In genomic region chr1:162919043-162919442, GRCh38 we compare ENCODE assay signal across 29 cellular contexts. TPM values are rescaled to one million over a fixed set of nuclear protein-coding genes. Genes with fewer than 3 reads are reported as not detected.
A peak's percentile ranks its signal among the peaks of the same experiment; 100 is the strongest.
DNase-seq lines count a peak whose midpoint lies in the region; ATAC-seq and TF ChIP-seq lines count a peak whose summit lies in the region.
"Had no signal": no experiment of that assay in that cellular context is flagged by ENCODE, and none has a peak within 500 bp of the region (broad histone marks: within the 10 kb centered on the region; RNA-seq: fewer than 3 reads in every experiment).

No MANE protein-coding gene starts in this region.

- H3K9me3 Mint-ChIP-seq in CD14-positive monocyte = peaks cover 0 to 8% (median 2%) of the 10 kb centered on the region in 7 donors
- H3K9me3 Mint-ChIP-seq in progenitor cell of endocrine pancreas (ENCODE audit: low read depth) = peaks cover 13% of the 10 kb centered on the region
- H3K9me3 Mint-ChIP-seq: activated CD4-positive, alpha-beta memory T cell treated with anti-CD3 and anti-CD28 coated beads, Interleukin-2, amount 10 ng/mL, durations not matched to agents 7 days and 5 days; activated T-helper 17 cell treated with anti-CD3 and anti-CD28 coated beads, Interleukin-2, amount 50 U/mL, for 72 hours had no signal

- TF ChIP-seq CTCF in CD14-positive monocyte (IDR thresholded peaks at IDR 0.05) (no peak), progenitor cell of endocrine pancreas (IDR thresholded peaks at IDR 0.05; ENCODE audit: unreplicated experiment) (no peak)

- peaks cover 32% of the 10 kb centered on the region for H3K4me1 Mint-ChIP-seq in CD14-positive monocyte
- peaks cover 35% of the 10 kb centered on the region for H3K4me1 Mint-ChIP-seq in progenitor cell of endocrine pancreas (ENCODE audit: low read depth)
- H3K4me1 Mint-ChIP-seq: activated CD4-positive, alpha-beta memory T cell treated with anti-CD3 and anti-CD28 coated beads, Interleukin-2, amount 10 ng/mL, durations not matched to agents 7 days and 5 days; activated T-helper 17 cell treated with anti-CD3 and anti-CD28 coated beads, Interleukin-2, amount 50 U/mL, for 72 hours; T-helper 17 cell had no signal

- DNase-seq in CD14-positive monocyte (ENCODE audit: low spot score) = no peak
- DNase-seq in NOMO-1 (lab: John Stamatoyannopoulos, UW; ENCODE audit: unreplicated experiment in 2 of 2) = peak; percentile 49 to 52
- peak; percentile 5 for DNase-seq in globus pallidus (ENCODE audit: low spot score)
- no peak for DNase-seq in progenitor cell of endocrine pancreas (ENCODE audit: low spot score, unreplicated experiment)
- DNase-seq in NCI-H1092 treated with DMSO at 0.1 percent for 48 hours (lab: John Stamatoyannopoulos, UW) = no peak
- DNase-seq in LoVo (ENCODE audit: low spot score) = no peak
- no peak for DNase-seq in activated effector memory CD4-positive, alpha-beta T cell treated with Interleukin-2 at 50 U/mL for 16 hours
- DNase-seq: activated CD4-positive, alpha-beta memory T cell treated with anti-CD3 and anti-CD28 coated beads, Interleukin-2, amount 10 ng/mL, durations not matched to agents 7 days and 5 days; activated CD8-positive, alpha-beta memory T cell treated with anti-CD3 and anti-CD28 coated beads, Interleukin-2, amount 50 U/mL, for 48 hours; AML-193; effector CD8-positive, alpha-beta T cell; EL; KBM-7; mesenchymal stem cell; MG63; NCI-H1694; NCI-H446; OCI-M1; right lobe of liver; stimulated activated CD8-positive, alpha-beta memory T cell treated with anti-CD3 and anti-CD28 coated beads, Interleukin-4, amount 100 ng/mL, for 48 hours; T-helper 17 cell; uterus had no signal

- peaks cover 0 to 4% of the 10 kb centered on the region in 2 donors for H3K36me3 Mint-ChIP-seq in CD14-positive monocyte
- peaks cover 2% of the 10 kb centered on the region for H3K36me3 Mint-ChIP-seq in progenitor cell of endocrine pancreas (ENCODE audit: insufficient read depth)
- H3K36me3 Mint-ChIP-seq: activated naive CD8-positive, alpha-beta T cell had no signal

- no peak for ATAC-seq in GM18907 (IDR thresholded peaks at IDR 0.05; ENCODE audit: unreplicated experiment)
- ATAC-seq: activated T-helper 17 cell treated with anti-CD3 and anti-CD28 coated beads, Interleukin-2, amount 50 U/mL, for 72 hours; left lobe of liver; T-helper 17 cell had no signal

- H3K4me3 Mint-ChIP-seq in CD14-positive monocyte (peak overlapping the region; percentile 66 to 85), progenitor cell of endocrine pancreas (ENCODE audit: low read depth) (no peak overlapping the region)
- H3K4me3 Mint-ChIP-seq: activated CD4-positive, alpha-beta memory T cell treated with anti-CD3 and anti-CD28 coated beads, Interleukin-2, amount 10 ng/mL, durations not matched to agents 7 days and 5 days; activated naive CD8-positive, alpha-beta T cell; activated T-helper 17 cell treated with anti-CD3 and anti-CD28 coated beads, Interleukin-2, amount 50 U/mL, for 72 hours; stimulated activated naive CD8-positive, alpha-beta T cell treated with anti-CD3 and anti-CD28 coated beads, Interleukin-15, Interleukin-2, amounts not matched to agents 100 ng/mL and 50 ng/mL, for 24 hours; T-helper 17 cell had no signal

- intact Hi-C loops in CD14-positive monocyte (cut with micrococcal nuclease) = no loop called here

- peak overlapping the region; percentile 23 to 79 (median 69) for H3K27ac Mint-ChIP-seq in CD14-positive monocyte
- H3K27ac Mint-ChIP-seq in progenitor cell of endocrine pancreas = peak overlapping the region; percentile 27
- H3K27ac Mint-ChIP-seq: activated CD4-positive, alpha-beta memory T cell treated with anti-CD3 and anti-CD28 coated beads, Interleukin-2, amount 10 ng/mL, durations not matched to agents 7 days and 5 days; activated naive CD8-positive, alpha-beta T cell; activated T-helper 17 cell treated with anti-CD3 and anti-CD28 coated beads, Interleukin-2, amount 50 U/mL, for 72 hours; stimulated activated naive CD8-positive, alpha-beta T cell treated with anti-CD3 and anti-CD28 coated beads, Interleukin-15, Interleukin-2, amounts not matched to agents 100 ng/mL and 50 ng/mL, for 24 hours; T-helper 17 cell had no signal

- H3K27me3 Mint-ChIP-seq in CD14-positive monocyte (ENCODE audit: low read depth in 3 of 3) (peaks cover 3 to 13% (median 4%) of the 10 kb centered on the region in 3 donors), progenitor cell of endocrine pancreas (no peaks in the 10 kb centered on the region)

RNA-seq across cellular contexts. Expression of gene CCDC190, which starts 58.1 kb away (rescaled TPM):
- polyA plus RNA-seq in CD14-positive monocyte = not detected
- total RNA-seq in progenitor cell of endocrine pancreas = 0.19 and 0.75 TPM in 2 replicates
- total RNA-seq: activated CD4-positive, alpha-beta memory T cell treated with anti-CD3 and anti-CD28 coated beads, Interleukin-2, amount 10 ng/mL, durations not matched to agents 7 days and 5 days; activated T-helper 17 cell treated with anti-CD3 and anti-CD28 coated beads, Interleukin-2, amount 50 U/mL, for 72 hours; bronchial epithelial cell; H4; left lobe of liver; right lobe of liver; T-helper 17 cell had no signal

Comparison
In these comparisons a context has a peak if more than half of its experiments do, and no peak if none do; other contexts are left out.
1. DNase-seq: peak in NOMO-1 (2 of 2) and globus pallidus (single experiment); none in CD14-positive monocyte (single experiment), progenitor cell of endocrine pancreas (single experiment), NCI-H1092 treated with DMSO at 0.1 percent for 48 hours (single experiment), LoVo (single experiment) and activated effector memory CD4-positive, alpha-beta T cell treated with Interleukin-2 at 50 U/mL for 16 hours (single experiment).